Comparison of ENCODE assay signal across 26 cellular contexts in the genomic region with DNA sequence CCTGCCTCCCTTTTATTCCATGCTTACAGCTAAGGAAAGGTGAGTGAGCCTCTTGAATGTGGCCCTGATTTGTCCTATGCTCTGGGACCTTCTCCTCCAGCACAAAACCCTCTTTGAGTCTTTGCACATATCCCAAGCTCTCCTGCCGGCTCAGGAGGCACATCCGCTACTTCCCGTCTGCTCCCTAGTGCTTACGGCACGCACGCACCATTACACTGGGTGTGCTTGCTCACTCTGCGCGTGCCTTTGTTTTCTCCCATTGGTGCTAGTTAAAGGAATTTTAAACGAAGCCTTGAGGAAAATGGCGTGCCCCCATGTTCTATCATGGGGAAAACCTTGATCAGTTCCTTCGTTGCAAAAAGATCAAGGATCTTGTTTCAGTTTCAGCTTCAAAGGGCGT. TPM values are rescaled to one million over a fixed set of nuclear protein-coding genes. Genes with fewer than 3 reads are reported as not detected.
"Had no signal": no experiment of that assay in that cellular context is flagged by ENCODE, and none has a peak within 500 bp of the region (broad histone marks: within the 10 kb centered on the region; RNA-seq: fewer than 3 reads in every experiment).

No MANE protein-coding gene starts in this region.

- H3K27me3 Mint-ChIP-seq: central memory CD8-positive, alpha-beta T cell; dendritic cell treated with granulocyte-macrophage colony-stimulating factor and Interleukin-4, amounts not matched to agents 40 ng/mL and 50 ng/mL, for 4 days; memory B cell; naive thymus-derived CD8-positive, alpha-beta T cell; stimulated activated memory B cell treated with anti-CD40 and anti-IgM and Interleukin-4, amounts not matched to agents 10 μg/mL and 1 μg/mL and 100 μg/mL, for 72 hours had no signal

- H3K36me3 Mint-ChIP-seq: immature natural killer cell; memory B cell; naive thymus-derived CD8-positive, alpha-beta T cell; stimulated activated memory B cell treated with anti-CD40 and anti-IgM and Interleukin-4, amounts not matched to agents 10 μg/mL and 1 μg/mL and 100 μg/mL, for 72 hours had no signal

- H3K9me3 Mint-ChIP-seq: central memory CD8-positive, alpha-beta T cell; dendritic cell treated with granulocyte-macrophage colony-stimulating factor and Interleukin-4, amounts not matched to agents 40 ng/mL and 50 ng/mL, for 4 days; immature natural killer cell; memory B cell; naive thymus-derived CD8-positive, alpha-beta T cell had no signal

- H3K4me3 Mint-ChIP-seq: activated T-cell treated with anti-CD3 and anti-CD28 coated beads, Interleukin-2, amount 50 U/mL, for 72 hours; central memory CD8-positive, alpha-beta T cell; dendritic cell treated with granulocyte-macrophage colony-stimulating factor and Interleukin-4, amounts not matched to agents 40 ng/mL and 50 ng/mL, for 4 days; immature natural killer cell; memory B cell; naive thymus-derived CD8-positive, alpha-beta T cell; stimulated activated memory B cell treated with anti-CD40 and anti-IgM and Interleukin-4, amounts not matched to agents 10 μg/mL and 1 μg/mL and 100 μg/mL, for 72 hours had no signal

- DNase-seq: activated CD4-positive, alpha-beta T cell treated with anti-CD3 and anti-CD28 coated beads, Interleukin-2, amount 50 U/mL, for 4 hours; activated naive CD4-positive, alpha-beta T cell; activated T-cell treated with anti-CD3 and anti-CD28 coated beads, Interleukin-2, amount 50 U/mL, for 72 hours; aorta; brain microvascular endothelial cell; effector memory CD4-positive, alpha-beta T cell; heart left ventricle; immature natural killer cell; kidney glomerular epithelial cell; sigmoid colon; spleen; stimulated activated CD4-positive, alpha-beta T cell treated with anti-CD3 and anti-CD28 coated beads, Interleukin-4, amount 100 ng/mL, for 4 hours; thyroid gland; WERI-Rb-1 had no signal

- ATAC-seq: activated T-cell treated with anti-CD3 and anti-CD28 coated beads, Interleukin-2, amount 50 U/mL, for 72 hours; gastroesophageal sphincter; heart left ventricle; naive thymus-derived CD8-positive, alpha-beta T cell; stimulated activated memory B cell treated with anti-CD40 and anti-IgM and Interleukin-4, amounts not matched to agents 10 μg/mL and 1 μg/mL and 100 μg/mL, for 72 hours had no signal

- H3K9ac ChIP-seq: parathyroid adenoma had no signal

- H3K4me3 ChIP-seq: esophagus muscularis mucosa, gastroesophageal sphincter, heart left ventricle, sigmoid colon, spleen, thyroid gland, vagina had no signal

- H3K27me3 ChIP-seq: brain microvascular endothelial cell, esophagus muscularis mucosa, gastroesophageal sphincter, heart left ventricle, sigmoid colon, spleen, thyroid gland, vagina had no signal

- H2AFZ ChIP-seq: parathyroid adenoma had no signal

- H3K9me3 ChIP-seq: esophagus muscularis mucosa, gastroesophageal sphincter, sigmoid colon, spleen, thyroid gland, vagina had no signal

- H3K4me1 ChIP-seq: parathyroid adenoma, sigmoid colon, vagina had no signal

- H3K27ac ChIP-seq: brain microvascular endothelial cell, esophagus muscularis mucosa, gastroesophageal sphincter, heart left ventricle, parathyroid adenoma, sigmoid colon, spleen, thyroid gland, vagina, WERI-Rb-1 had no signal

- H3K27ac Mint-ChIP-seq: activated T-cell treated with anti-CD3 and anti-CD28 coated beads, Interleukin-2, amount 50 U/mL, for 72 hours; dendritic cell treated with granulocyte-macrophage colony-stimulating factor and Interleukin-4, amounts not matched to agents 40 ng/mL and 50 ng/mL, for 4 days; memory B cell; stimulated activated memory B cell treated with anti-CD40 and anti-IgM and Interleukin-4, amounts not matched to agents 10 μg/mL and 1 μg/mL and 100 μg/mL, for 72 hours had no signal

- H3K79me2 ChIP-seq: parathyroid adenoma had no signal

- H3K36me3 ChIP-seq: brain microvascular endothelial cell, esophagus muscularis mucosa, gastroesophageal sphincter, heart left ventricle, sigmoid colon, spleen, thyroid gland, vagina, WERI-Rb-1 had no signal

RNA-seq across cellular contexts. Expression of a gene that starts 38.8 kb away (rescaled TPM):
- total RNA-seq: aorta, endothelial cell of umbilical vein, esophagus muscularis mucosa, liver, mucosa of gallbladder, sigmoid colon, vagina had no signal
- polyA plus RNA-seq: aorta; endothelial cell of umbilical vein; heart left ventricle; immature natural killer cell; liver; naive thymus-derived CD8-positive, alpha-beta T cell; sigmoid colon; spleen had no signal
